7 cellular contexts compared by ENCODE assay signal in genomic region chr1:22668840-22669239, GRCh38. TPM values are rescaled to one million over a fixed set of nuclear protein-coding genes. Genes with fewer than 3 reads are reported as not detected.
"Had no signal": no experiment of that assay in that cellular context is flagged by ENCODE, and none has a peak within 500 bp of the region (broad histone marks: within the 10 kb centered on the region; RNA-seq: fewer than 3 reads in every experiment).

No MANE protein-coding gene starts in this region.

RNA-seq across cellular contexts. Expression of gene C1QB, which starts 15.8 kb away (rescaled TPM):
- total RNA-seq: GM23248, GM23338, H1, H4, H7, H9, HFFc6 had no signal
- polyA plus RNA-seq: GM23248, GM23338, H1 had no signal

RNA-seq across cellular contexts. Expression of gene C1QC, which starts 25.4 kb away (rescaled TPM):
- total RNA-seq: GM23248, GM23338, H1, H4, H7, H9, HFFc6 had no signal
- polyA plus RNA-seq: GM23248, GM23338, H1 had no signal

RNA-seq across cellular contexts. Expression of gene C1QA, which starts 32.4 kb away (rescaled TPM):
- total RNA-seq: GM23248, GM23338, H1, H4, H7, H9, HFFc6 had no signal
- polyA plus RNA-seq: GM23248, GM23338, H1 had no signal
